ENCODE assay signal across 13 cellular contexts in genomic region chr1:1298861-1299685, GRCh38. TPM values are rescaled to one million over a fixed set of nuclear protein-coding genes. Genes with fewer than 3 reads are reported as not detected.
DNase-seq lines count a peak whose midpoint lies in the region; ATAC-seq and TF ChIP-seq lines count a peak whose summit lies in the region.
"Had no signal": no experiment of that assay in that cellular context is flagged by ENCODE, and none has a peak within 500 bp of the region (broad histone marks: within the 10 kb centered on the region; RNA-seq: fewer than 3 reads in every experiment).

No MANE protein-coding gene starts in this region.

- ATAC-seq in SK-N-SH treated with all-trans-retinoic acid at 6 μM for 48 hours (0 out of 3 replicates have a peak, but pooled peaks have one; percentile 11), HG02798 (IDR thresholded peaks at IDR 0.05; ENCODE audit: poor library complexity, unreplicated experiment) (no peak), HG03095 (IDR thresholded peaks at IDR 0.05; ENCODE audit: unreplicated experiment) (no peak)
- ATAC-seq in CD4-positive, alpha-beta T cell (ENCODE audit: poor library complexity), result no peak

- no peaks in the 10 kb centered on the region for H3K27me3 Mint-ChIP-seq in CD4-positive, alpha-beta T cell
- H3K27me3 Mint-ChIP-seq: central memory CD8-positive, alpha-beta T cell had no signal

- CTCF ChIA-PET in CD4-positive, alpha-beta T cell (lab: Charles Lee), result no interaction called here

- POLR2A ChIA-PET in CD4-positive, alpha-beta T cell (lab: Charles Lee), result no interaction called here

- no peaks in the 10 kb centered on the region for H3K27me3 ChIP-seq in CD4-positive, alpha-beta T cell (ENCODE audit: control insufficient read depth, insufficient read depth, low read length)

- H3K9me3 ChIP-seq in CD4-positive, alpha-beta T cell (ENCODE audit: control insufficient read depth, low read length), result no peaks in the 10 kb centered on the region

- DNase-seq in NCI-H2227 (lab: John Stamatoyannopoulos, UW; ENCODE audit: unreplicated experiment) (peak; percentile 67), NCI-H2227 treated with DMSO at 0.1 percent for 48 hours (lab: John Stamatoyannopoulos, UW) (no peak), head of caudate nucleus (peak; percentile 87 to 99 (median 96)), putamen (ENCODE audit: low spot score) (peak; percentile 95)
- no peak for DNase-seq in CD4-positive, alpha-beta T cell
- DNase-seq: NCI-H146, small intestine had no signal

- H3K4me1 Mint-ChIP-seq in CD4-positive, alpha-beta T cell (ENCODE audit: low read depth), result no peaks in the 10 kb centered on the region
- H3K4me1 Mint-ChIP-seq: central memory CD8-positive, alpha-beta T cell; mesothelial cell of epicardium had no signal

- intact Hi-C loops in head of caudate nucleus (cut with DNase I), result no loop called here
- intact Hi-C loops in CD4-positive, alpha-beta T cell (cut with DNase I, micrococcal nuclease), result no loop called here

- no peaks in the 10 kb centered on the region for H3K9me3 Mint-ChIP-seq in CD4-positive, alpha-beta T cell
- H3K9me3 Mint-ChIP-seq: activated T-helper 1 cell treated with anti-CD3 and anti-CD28 coated beads, Interleukin-12 subunit alpha, Interleukin-12 subunit beta, Interleukin-2, Interleukin-4 antibody, amounts not matched to agents 30 ng/mL and 10 ng/mL and 1 ng/mL, durations not matched to agents 14 hours and 24 hours and 36 hours; central memory CD8-positive, alpha-beta T cell; mesothelial cell of epicardium had no signal

- H3K27ac Mint-ChIP-seq in CD4-positive, alpha-beta T cell, result no peak overlapping the region
- H3K27ac Mint-ChIP-seq: activated T-helper 1 cell treated with anti-CD3 and anti-CD28 coated beads, Interleukin-12 subunit alpha, Interleukin-12 subunit beta, Interleukin-2, Interleukin-4 antibody, amounts not matched to agents 30 ng/mL and 10 ng/mL and 1 ng/mL, durations not matched to agents 14 hours and 24 hours and 36 hours; mesothelial cell of epicardium had no signal

- no peak for TF ChIP-seq CTCF in CD4-positive, alpha-beta T cell (IDR thresholded peaks at IDR 0.05)

- H3K4me3 Mint-ChIP-seq in CD4-positive, alpha-beta T cell, result no peak overlapping the region
- H3K4me3 Mint-ChIP-seq: activated T-helper 1 cell treated with anti-CD3 and anti-CD28 coated beads, Interleukin-12 subunit alpha, Interleukin-12 subunit beta, Interleukin-2, Interleukin-4 antibody, amounts not matched to agents 30 ng/mL and 10 ng/mL and 1 ng/mL, durations not matched to agents 14 hours and 24 hours and 36 hours; central memory CD8-positive, alpha-beta T cell; mesothelial cell of epicardium had no signal

- H3K27ac ChIP-seq in CD4-positive, alpha-beta T cell (ENCODE audit: low read depth, low read length), result no peak overlapping the region

- H3K36me3 Mint-ChIP-seq in CD4-positive, alpha-beta T cell (ENCODE audit: low read depth), result no peaks in the 10 kb centered on the region
- H3K36me3 Mint-ChIP-seq: mesothelial cell of epicardium had no signal

TF ChIP-seq in SK-N-SH treated with all-trans-retinoic acid at 6 μM for 48 hours, 23 proteins besides CTCF, POLR2A, EP300 and RAD21:
- no peak for TF ChIP-seq ZNF70 (CRISPR knock-in tag; IDR thresholded peaks at IDR 0.05)
- TF ChIP-seq, protein P1, sequence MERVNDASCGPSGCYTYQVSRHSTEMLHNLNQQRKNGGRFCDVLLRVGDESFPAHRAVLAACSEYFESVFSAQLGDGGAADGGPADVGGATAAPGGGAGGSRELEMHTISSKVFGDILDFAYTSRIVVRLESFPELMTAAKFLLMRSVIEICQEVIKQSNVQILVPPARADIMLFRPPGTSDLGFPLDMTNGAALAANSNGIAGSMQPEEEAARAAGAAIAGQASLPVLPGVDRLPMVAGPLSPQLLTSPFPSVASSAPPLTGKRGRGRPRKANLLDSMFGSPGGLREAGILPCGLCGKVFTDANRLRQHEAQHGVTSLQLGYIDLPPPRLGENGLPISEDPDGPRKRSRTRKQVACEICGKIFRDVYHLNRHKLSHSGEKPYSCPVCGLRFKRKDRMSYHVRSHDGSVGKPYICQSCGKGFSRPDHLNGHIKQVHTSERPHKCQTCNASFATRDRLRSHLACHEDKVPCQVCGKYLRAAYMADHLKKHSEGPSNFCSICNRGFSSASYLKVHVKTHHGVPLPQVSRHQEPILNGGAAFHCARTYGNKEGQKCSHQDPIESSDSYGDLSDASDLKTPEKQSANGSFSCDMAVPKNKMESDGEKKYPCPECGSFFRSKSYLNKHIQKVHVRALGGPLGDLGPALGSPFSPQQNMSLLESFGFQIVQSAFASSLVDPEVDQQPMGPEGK (CRISPR knock-in tag; IDR thresholded peaks at IDR 0.05; ENCODE audit: borderline replicate concordance), result no peak
- TF ChIP-seq, protein P2, sequence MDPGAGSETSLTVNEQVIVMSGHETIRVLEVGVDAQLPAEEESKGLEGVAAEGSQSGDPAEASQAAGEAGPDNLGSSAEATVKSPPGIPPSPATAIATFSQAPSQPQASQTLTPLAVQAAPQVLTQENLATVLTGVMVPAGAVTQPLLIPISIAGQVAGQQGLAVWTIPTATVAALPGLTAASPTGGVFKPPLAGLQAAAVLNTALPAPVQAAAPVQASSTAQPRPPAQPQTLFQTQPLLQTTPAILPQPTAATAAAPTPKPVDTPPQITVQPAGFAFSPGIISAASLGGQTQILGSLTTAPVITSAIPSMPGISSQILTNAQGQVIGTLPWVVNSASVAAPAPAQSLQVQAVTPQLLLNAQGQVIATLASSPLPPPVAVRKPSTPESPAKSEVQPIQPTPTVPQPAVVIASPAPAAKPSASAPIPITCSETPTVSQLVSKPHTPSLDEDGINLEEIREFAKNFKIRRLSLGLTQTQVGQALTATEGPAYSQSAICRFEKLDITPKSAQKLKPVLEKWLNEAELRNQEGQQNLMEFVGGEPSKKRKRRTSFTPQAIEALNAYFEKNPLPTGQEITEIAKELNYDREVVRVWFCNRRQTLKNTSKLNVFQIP (CRISPR knock-in tag; IDR thresholded peaks at IDR 0.05; ENCODE audit: borderline replicate concordance, low read depth), result no peak
- TF ChIP-seq ZNF565 (CRISPR knock-in tag; conservative IDR thresholded peaks at IDR 0.05; ENCODE audit: low read depth), result no peak
- TF ChIP-seq CSDC2 (CRISPR knock-in tag; IDR thresholded peaks at IDR 0.05), result no peak
- TF ChIP-seq TSHZ2 (CRISPR knock-in tag; IDR thresholded peaks at IDR 0.05), result no peak
- TF ChIP-seq ESRRG (CRISPR knock-in tag; IDR thresholded peaks at IDR 0.05), result no peak
- TF ChIP-seq, protein P3, sequence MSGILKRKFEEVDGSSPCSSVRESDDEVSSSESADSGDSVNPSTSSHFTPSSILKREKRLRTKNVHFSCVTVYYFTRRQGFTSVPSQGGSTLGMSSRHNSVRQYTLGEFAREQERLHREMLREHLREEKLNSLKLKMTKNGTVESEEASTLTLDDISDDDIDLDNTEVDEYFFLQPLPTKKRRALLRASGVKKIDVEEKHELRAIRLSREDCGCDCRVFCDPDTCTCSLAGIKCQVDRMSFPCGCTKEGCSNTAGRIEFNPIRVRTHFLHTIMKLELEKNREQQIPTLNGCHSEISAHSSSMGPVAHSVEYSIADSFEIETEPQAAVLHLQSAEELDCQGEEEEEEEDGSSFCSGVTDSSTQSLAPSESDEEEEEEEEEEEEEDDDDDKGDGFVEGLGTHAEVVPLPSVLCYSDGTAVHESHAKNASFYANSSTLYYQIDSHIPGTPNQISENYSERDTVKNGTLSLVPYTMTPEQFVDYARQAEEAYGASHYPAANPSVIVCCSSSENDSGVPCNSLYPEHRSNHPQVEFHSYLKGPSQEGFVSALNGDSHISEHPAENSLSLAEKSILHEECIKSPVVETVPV (CRISPR knock-in tag; IDR thresholded peaks at IDR 0.05), result no peak
- no peak for TF ChIP-seq ZFP30 (CRISPR knock-in tag; IDR thresholded peaks at IDR 0.05)
TF ChIP-seq in SK-N-SH treated with all-trans-retinoic acid at 6 μM for 48 hours: peak in this region for 0.

RNA-seq across cellular contexts. Expression of gene ACAP3, which starts 8.7 kb away (rescaled TPM):
- total RNA-seq in CD4-positive, alpha-beta T cell, result 10 to 100 TPM; 45.3 to 46.4 TPM

RNA-seq across cellular contexts. Expression of gene PUSL1, which starts 9.3 kb away (rescaled TPM):
- total RNA-seq in CD4-positive, alpha-beta T cell, result 10 to 100 TPM; 18.1 to 19.2 TPM

RNA-seq across cellular contexts. Expression of gene SCNN1D, which starts 18.8 kb away (rescaled TPM):
- total RNA-seq in CD4-positive, alpha-beta T cell, result 10 to 100 TPM; 12.0 to 13.3 TPM

RNA-seq across cellular contexts. Expression of gene INTS11, which starts 25.4 kb away (rescaled TPM):
- total RNA-seq in CD4-positive, alpha-beta T cell, result 100 to 1,000 TPM; 130 to 137 TPM

RNA-seq across cellular contexts. Expression of gene UBE2J2, which starts 25.4 kb away (rescaled TPM):
- total RNA-seq in CD4-positive, alpha-beta T cell, result 10 to 100 TPM; 41.4 to 41.5 TPM

Comparison
In these comparisons a context has a peak if more than half of its experiments do, and no peak if none do; other contexts are left out.
1. DNase-seq: peak in NCI-H2227 (single experiment), head of caudate nucleus (42 of 42) and putamen (single experiment); none in NCI-H2227 treated with DMSO at 0.1 percent for 48 hours (single experiment) and CD4-positive, alpha-beta T cell (0 of 10).